In the genomic region with DNA sequence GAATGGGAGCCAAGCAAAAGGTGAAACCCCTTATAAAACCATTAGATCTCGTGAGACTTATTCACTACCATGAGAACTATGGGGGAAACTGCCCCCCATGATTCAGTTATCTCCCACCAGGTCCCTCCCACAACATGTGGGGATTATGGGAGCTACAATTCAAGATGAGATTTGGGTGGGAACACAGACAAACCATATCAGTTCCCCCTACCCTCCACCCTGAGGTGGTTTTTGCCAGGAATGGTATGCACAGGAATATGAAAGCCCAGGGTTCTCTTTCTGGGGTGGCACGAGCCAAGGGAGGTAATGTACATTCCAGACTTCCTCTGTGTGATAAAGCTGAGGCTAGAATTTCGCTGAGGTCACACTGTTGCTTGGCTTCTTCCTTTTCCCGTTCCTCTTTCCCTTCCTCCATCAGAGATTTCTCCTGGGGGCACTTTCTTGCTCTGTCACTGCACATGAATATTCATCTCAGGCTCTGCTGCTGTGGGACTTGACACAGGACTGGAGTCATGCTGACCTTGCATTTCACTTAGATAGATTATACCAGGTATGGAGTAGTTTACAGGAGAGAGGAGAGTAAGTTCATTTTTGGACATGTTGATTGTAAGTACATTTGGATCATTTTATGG, we compare ENCODE assay signal across 21 cellular contexts.
"Had no signal": no experiment of that assay in that cellular context is flagged by ENCODE, and none has a peak within 500 bp of the region (broad histone marks: within the 10 kb centered on the region; RNA-seq: fewer than 3 reads in every experiment).

No MANE protein-coding gene starts in this region.

- H3K27ac ChIP-seq: adrenal gland, breast epithelium, SJSA1, VCaP had no signal

- H3K4me1 Mint-ChIP-seq: activated CD4-positive, alpha-beta memory T cell treated with anti-CD3 and anti-CD28 coated beads, Interleukin-2, amount 10 ng/mL, durations not matched to agents 7 days and 5 days; activated CD4-positive, alpha-beta T cell treated with anti-CD3 and anti-CD28 coated beads for 36 hours; activated naive CD8-positive, alpha-beta T cell treated with anti-CD3 and anti-CD28 coated beads, Interleukin-2, amount 10 ng/mL, durations not matched to agents 7 days and 5 days; T-helper 17 cell had no signal

- H3K4me3 ChIP-seq: adrenal gland, breast epithelium, SJSA1 had no signal

- DNase-seq: activated CD4-positive, alpha-beta memory T cell treated with anti-CD3 and anti-CD28 coated beads, Interleukin-2, amount 10 ng/mL, durations not matched to agents 7 days and 5 days; activated CD4-positive, alpha-beta T cell treated with anti-CD3 and anti-CD28 coated beads for 36 hours; activated CD4-positive, alpha-beta T cell treated with anti-CD3 and anti-CD28 coated beads, Interleukin-2, amount 50 U/mL, for 1 hour; activated naive CD4-positive, alpha-beta T cell treated with anti-CD3 and anti-CD28 coated beads, Interleukin-2, amount 50 U/mL, for 16 hours; activated naive CD8-positive, alpha-beta T cell treated with anti-CD3 and anti-CD28 coated beads, Interleukin-2, amount 10 ng/mL, durations not matched to agents 7 days and 5 days; adrenal gland; aorta; caudate nucleus; NCI-H1105; NCI-H1436 treated with DMSO at 0.1 percent for 48 hours; NCI-H187; NCI-H2081; NCI-H510A treated with DMSO at 0.1 percent for 48 hours; NK-92 treated with Interleukin-12 subunit alpha and Interleukin-12 subunit beta, amount 100 ng/mL, for 24 hours; PC-3; SHP77; T-helper 17 cell; T-helper 9 cell had no signal

- H3K27ac Mint-ChIP-seq: activated CD4-positive, alpha-beta memory T cell treated with anti-CD3 and anti-CD28 coated beads, Interleukin-2, amount 10 ng/mL, durations not matched to agents 7 days and 5 days; activated CD4-positive, alpha-beta T cell treated with anti-CD3 and anti-CD28 coated beads for 36 hours; activated naive CD8-positive, alpha-beta T cell treated with anti-CD3 and anti-CD28 coated beads, Interleukin-2, amount 10 ng/mL, durations not matched to agents 7 days and 5 days; T-helper 17 cell had no signal

- H3K36me3 Mint-ChIP-seq: activated naive CD8-positive, alpha-beta T cell treated with anti-CD3 and anti-CD28 coated beads, Interleukin-2, amount 10 ng/mL, durations not matched to agents 7 days and 5 days had no signal

- H3K4me1 ChIP-seq: adrenal gland, breast epithelium, SJSA1 had no signal

- H3K27me3 ChIP-seq: adrenal gland, breast epithelium had no signal

- H3K9me3 Mint-ChIP-seq: activated CD4-positive, alpha-beta memory T cell treated with anti-CD3 and anti-CD28 coated beads, Interleukin-2, amount 10 ng/mL, durations not matched to agents 7 days and 5 days had no signal

- H3K9me3 ChIP-seq: adrenal gland, SJSA1 had no signal

- H3K36me3 ChIP-seq: adrenal gland, breast epithelium, SJSA1 had no signal

- ATAC-seq: activated CD4-positive, alpha-beta T cell treated with anti-CD3 and anti-CD28 coated beads for 36 hours; PC-3; T-helper 17 cell had no signal

- H3K27me3 Mint-ChIP-seq: activated CD4-positive, alpha-beta memory T cell treated with anti-CD3 and anti-CD28 coated beads, Interleukin-2, amount 10 ng/mL, durations not matched to agents 7 days and 5 days; activated naive CD8-positive, alpha-beta T cell treated with anti-CD3 and anti-CD28 coated beads, Interleukin-2, amount 10 ng/mL, durations not matched to agents 7 days and 5 days; T-helper 17 cell had no signal

- H3K4me3 Mint-ChIP-seq: activated CD4-positive, alpha-beta memory T cell treated with anti-CD3 and anti-CD28 coated beads, Interleukin-2, amount 10 ng/mL, durations not matched to agents 7 days and 5 days; activated CD4-positive, alpha-beta T cell treated with anti-CD3 and anti-CD28 coated beads for 36 hours; activated naive CD8-positive, alpha-beta T cell treated with anti-CD3 and anti-CD28 coated beads, Interleukin-2, amount 10 ng/mL, durations not matched to agents 7 days and 5 days; T-helper 17 cell had no signal
